8 cellular contexts compared by ENCODE assay signal in genomic region chr2:177211148-177211547, GRCh38. TPM values are rescaled to one million over a fixed set of nuclear protein-coding genes. Genes with fewer than 3 reads are reported as not detected.
DNase-seq lines count a peak whose midpoint lies in the region; ATAC-seq and TF ChIP-seq lines count a peak whose summit lies in the region.

No MANE protein-coding gene starts in this region.

- no peaks in the 10 kb centered on the region for H3K27me3 Mint-ChIP-seq in CD8-positive, alpha-beta T cell (ENCODE audit: low read depth)

- peak overlapping the region; percentile 100 for H3K27ac ChIP-seq in CD8-positive, alpha-beta T cell (ENCODE audit: low read depth, low read length)
- H3K27ac ChIP-seq in MM.1S (ENCODE audit: low read length) (peak overlapping the region; percentile 95), coronary artery (peak overlapping the region; percentile 92 to 98)

- H4K20me1 ChIP-seq in MM.1S (ENCODE audit: insufficient read depth, low read length), result peaks cover 24% of the 10 kb centered on the region

- H3K9me2 ChIP-seq in MM.1S (replicated peaks; ENCODE audit: insufficient read depth, low read length), result no peaks in the 10 kb centered on the region

- peak overlapping the region; percentile 97 for H3K9ac ChIP-seq in MM.1S (ENCODE audit: low read length)

- no peak for DNase-seq in CD8-positive, alpha-beta T cell
- DNase-seq in MM.1S (no peak), coronary artery (ENCODE audit: low spot score) (no peak), globus pallidus (ENCODE audit: low spot score) (no peak), SKM-1 treated with dmso at 0.1 percent for 144 hours (lab: John Stamatoyannopoulos, UW; ENCODE audit: unreplicated experiment) (no peak)

- peaks cover 44% of the 10 kb centered on the region for H3K4me1 Mint-ChIP-seq in CD8-positive, alpha-beta T cell (ENCODE audit: low read depth)

- H3K27ac Mint-ChIP-seq in CD8-positive, alpha-beta T cell, result peak overlapping the region; percentile 100

- peaks cover 39% of the 10 kb centered on the region for H3K4me1 ChIP-seq in CD8-positive, alpha-beta T cell (ENCODE audit: insufficient read depth, low read length)
- peaks cover 21% of the 10 kb centered on the region for H3K4me1 ChIP-seq in MM.1S (ENCODE audit: low read length)
- H3K4me1 ChIP-seq in neuron (ENCODE audit: insufficient read depth, low read length), result peaks cover 25% of the 10 kb centered on the region

- POLR2A ChIA-PET in CD8-positive, alpha-beta T cell (lab: Charles Lee), result interaction anchor here (1.0 to 4.7 kb wide), 8 partner anchors 10 to 341 kb away, joined by 3 to 129 read pairs (median 5); partner anchors contain the start of gene NFE2L2

- CTCF ChIA-PET in CD8-positive, alpha-beta T cell (lab: Charles Lee), result interaction anchor here (1.0 to 3.2 kb wide), 5 partner anchors 45 to 122 kb away, joined by 4 to 15 read pairs (median 5); partner anchors contain the start of gene NFE2L2

- no peaks in the 10 kb centered on the region for H3K9me3 Mint-ChIP-seq in CD8-positive, alpha-beta T cell

- intact Hi-C loops in CD8-positive, alpha-beta T cell (cut with DNase I, micrococcal nuclease), result loop anchor here (1.0 to 5.0 kb wide), 5 partner anchors 45 to 1241 kb away; partner anchors contain the start of genes LNPK (in 1 of the 2), PJVK (in 1 of the 2) and PRKRA (in 1 of the 2)

- H3K4me2 ChIP-seq in MM.1S (ENCODE audit: low read depth, low read length), result peak overlapping the region; percentile 73

- no peak overlapping the region for H3K4me3 ChIP-seq in CD8-positive, alpha-beta T cell (ENCODE audit: low read depth, low read length)
- H3K4me3 ChIP-seq in MM.1S (ENCODE audit: low read length) (peak overlapping the region; percentile 71), coronary artery (peak overlapping the region; percentile 68), neuron (ENCODE audit: low read length) (peak overlapping the region; percentile 97)

- peak overlapping the region; percentile 88 for H3K4me3 Mint-ChIP-seq in CD8-positive, alpha-beta T cell

- no peaks in the 10 kb centered on the region for H3K27me3 ChIP-seq in CD8-positive, alpha-beta T cell (ENCODE audit: insufficient read depth, low read length)
- H3K27me3 ChIP-seq in MM.1S (replicated peaks; ENCODE audit: insufficient read depth, low read length) (no peaks in the 10 kb centered on the region), neuron (ENCODE audit: insufficient read depth, low read length) (no peaks in the 10 kb centered on the region)

- H3K79me2 ChIP-seq in MM.1S (ENCODE audit: low read length), result peaks cover 47% of the 10 kb centered on the region

- H3F3A ChIP-seq in MM.1S (ENCODE audit: insufficient read depth, low read length), result peaks cover 13% of the 10 kb centered on the region

- ATAC-seq in CD8-positive, alpha-beta T cell, result no peak
- ATAC-seq in GM19397 (IDR thresholded peaks at IDR 0.05; ENCODE audit: unreplicated experiment), result no peak
- no peak for ATAC-seq in HG02623 (IDR thresholded peaks at IDR 0.05; ENCODE audit: unreplicated experiment)

- H3K36me3 ChIP-seq in CD8-positive, alpha-beta T cell (ENCODE audit: insufficient read depth, low read length), result peaks cover 2% of the 10 kb centered on the region
- H3K36me3 ChIP-seq in MM.1S (replicated peaks; ENCODE audit: insufficient read depth, low read length) (peaks cover 1% of the 10 kb centered on the region; the same call in 1 of the 2 replicates), neuron (ENCODE audit: insufficient read depth, low read length) (peaks cover 17% of the 10 kb centered on the region)

- H2AFZ ChIP-seq in MM.1S (ENCODE audit: low read length) (peak overlapping the region; percentile 29; the same call in 1 of the 2 replicates), neuron (ENCODE audit: low read depth, low read length) (no peak overlapping the region)

- no peaks in the 10 kb centered on the region for H3K9me3 ChIP-seq in CD8-positive, alpha-beta T cell (ENCODE audit: low read length)
- no peaks in the 10 kb centered on the region for H3K9me3 ChIP-seq in MM.1S (replicated peaks; ENCODE audit: insufficient read depth, low read length)
- no peaks in the 10 kb centered on the region for H3K9me3 ChIP-seq in neuron (ENCODE audit: low read length)

- TF ChIP-seq CTCF in CD8-positive, alpha-beta T cell (IDR thresholded peaks at IDR 0.05), result no peak
- TF ChIP-seq CTCF in MM.1S (IDR thresholded peaks at IDR 0.05; ENCODE audit: low read length) (no peak), coronary artery (IDR thresholded peaks at IDR 0.05) (no peak)

- H3K36me3 Mint-ChIP-seq in CD8-positive, alpha-beta T cell, result peaks cover 32% of the 10 kb centered on the region

RNA-seq across cellular contexts. Expression of gene HNRNPA3, which starts 1.4 kb away (rescaled TPM):
- total RNA-seq in CD8-positive, alpha-beta T cell, result 100 to 1,000 TPM; 144 to 160 TPM

RNA-seq across cellular contexts. Expression of gene NFE2L2, which starts 53.4 kb away (rescaled TPM):
- total RNA-seq in CD8-positive, alpha-beta T cell, result 10 to 100 TPM; 81.7 to 88.7 TPM
